Comparison of ENCODE assay signal across 1 cellular context in the genomic region with DNA sequence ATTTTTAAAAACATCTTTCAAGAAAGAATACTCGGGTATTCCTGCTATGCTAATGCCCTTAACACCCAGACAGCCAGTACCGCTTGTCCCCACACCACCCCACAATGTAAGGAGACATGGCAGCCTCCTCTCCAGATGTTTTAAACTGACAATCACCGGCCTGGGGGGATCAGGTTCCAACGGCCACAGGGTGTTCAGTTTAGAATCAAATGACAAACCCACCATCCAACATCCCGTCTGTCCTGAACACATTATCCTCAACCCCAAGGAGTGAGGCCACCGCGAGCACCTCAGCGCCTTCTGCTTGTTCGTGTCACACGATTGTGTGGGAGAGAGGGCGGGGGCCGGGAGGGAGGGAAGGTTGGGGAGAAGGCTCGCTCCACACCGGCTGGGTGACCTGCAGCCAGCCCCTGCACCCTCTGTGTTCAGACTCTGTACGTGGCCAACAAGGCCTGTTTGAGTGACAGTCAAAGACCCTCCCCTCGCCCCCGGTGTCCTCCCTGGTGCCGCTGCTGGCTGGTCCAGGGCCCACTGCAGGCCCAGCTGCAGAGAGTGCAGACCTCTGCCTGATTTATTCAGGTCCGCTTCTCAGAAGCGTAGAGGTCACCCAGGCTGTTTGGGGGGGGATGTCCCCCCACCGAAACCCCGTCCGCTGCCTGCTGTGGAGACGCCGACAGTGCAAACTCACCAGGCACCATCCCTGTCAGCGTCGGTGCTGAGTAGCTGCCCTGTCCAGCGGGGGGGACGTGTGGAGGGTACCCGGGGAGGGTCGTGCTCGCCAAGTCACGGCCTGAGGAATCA.
TF ChIP-seq lines count a peak whose summit lies in the region.

No MANE protein-coding gene starts in this region.

TF ChIP-seq in GM23338, 12 proteins besides CTCF, POLR2A, EP300 and RAD21 (continued from another document):
- TF ChIP-seq, protein P1, sequence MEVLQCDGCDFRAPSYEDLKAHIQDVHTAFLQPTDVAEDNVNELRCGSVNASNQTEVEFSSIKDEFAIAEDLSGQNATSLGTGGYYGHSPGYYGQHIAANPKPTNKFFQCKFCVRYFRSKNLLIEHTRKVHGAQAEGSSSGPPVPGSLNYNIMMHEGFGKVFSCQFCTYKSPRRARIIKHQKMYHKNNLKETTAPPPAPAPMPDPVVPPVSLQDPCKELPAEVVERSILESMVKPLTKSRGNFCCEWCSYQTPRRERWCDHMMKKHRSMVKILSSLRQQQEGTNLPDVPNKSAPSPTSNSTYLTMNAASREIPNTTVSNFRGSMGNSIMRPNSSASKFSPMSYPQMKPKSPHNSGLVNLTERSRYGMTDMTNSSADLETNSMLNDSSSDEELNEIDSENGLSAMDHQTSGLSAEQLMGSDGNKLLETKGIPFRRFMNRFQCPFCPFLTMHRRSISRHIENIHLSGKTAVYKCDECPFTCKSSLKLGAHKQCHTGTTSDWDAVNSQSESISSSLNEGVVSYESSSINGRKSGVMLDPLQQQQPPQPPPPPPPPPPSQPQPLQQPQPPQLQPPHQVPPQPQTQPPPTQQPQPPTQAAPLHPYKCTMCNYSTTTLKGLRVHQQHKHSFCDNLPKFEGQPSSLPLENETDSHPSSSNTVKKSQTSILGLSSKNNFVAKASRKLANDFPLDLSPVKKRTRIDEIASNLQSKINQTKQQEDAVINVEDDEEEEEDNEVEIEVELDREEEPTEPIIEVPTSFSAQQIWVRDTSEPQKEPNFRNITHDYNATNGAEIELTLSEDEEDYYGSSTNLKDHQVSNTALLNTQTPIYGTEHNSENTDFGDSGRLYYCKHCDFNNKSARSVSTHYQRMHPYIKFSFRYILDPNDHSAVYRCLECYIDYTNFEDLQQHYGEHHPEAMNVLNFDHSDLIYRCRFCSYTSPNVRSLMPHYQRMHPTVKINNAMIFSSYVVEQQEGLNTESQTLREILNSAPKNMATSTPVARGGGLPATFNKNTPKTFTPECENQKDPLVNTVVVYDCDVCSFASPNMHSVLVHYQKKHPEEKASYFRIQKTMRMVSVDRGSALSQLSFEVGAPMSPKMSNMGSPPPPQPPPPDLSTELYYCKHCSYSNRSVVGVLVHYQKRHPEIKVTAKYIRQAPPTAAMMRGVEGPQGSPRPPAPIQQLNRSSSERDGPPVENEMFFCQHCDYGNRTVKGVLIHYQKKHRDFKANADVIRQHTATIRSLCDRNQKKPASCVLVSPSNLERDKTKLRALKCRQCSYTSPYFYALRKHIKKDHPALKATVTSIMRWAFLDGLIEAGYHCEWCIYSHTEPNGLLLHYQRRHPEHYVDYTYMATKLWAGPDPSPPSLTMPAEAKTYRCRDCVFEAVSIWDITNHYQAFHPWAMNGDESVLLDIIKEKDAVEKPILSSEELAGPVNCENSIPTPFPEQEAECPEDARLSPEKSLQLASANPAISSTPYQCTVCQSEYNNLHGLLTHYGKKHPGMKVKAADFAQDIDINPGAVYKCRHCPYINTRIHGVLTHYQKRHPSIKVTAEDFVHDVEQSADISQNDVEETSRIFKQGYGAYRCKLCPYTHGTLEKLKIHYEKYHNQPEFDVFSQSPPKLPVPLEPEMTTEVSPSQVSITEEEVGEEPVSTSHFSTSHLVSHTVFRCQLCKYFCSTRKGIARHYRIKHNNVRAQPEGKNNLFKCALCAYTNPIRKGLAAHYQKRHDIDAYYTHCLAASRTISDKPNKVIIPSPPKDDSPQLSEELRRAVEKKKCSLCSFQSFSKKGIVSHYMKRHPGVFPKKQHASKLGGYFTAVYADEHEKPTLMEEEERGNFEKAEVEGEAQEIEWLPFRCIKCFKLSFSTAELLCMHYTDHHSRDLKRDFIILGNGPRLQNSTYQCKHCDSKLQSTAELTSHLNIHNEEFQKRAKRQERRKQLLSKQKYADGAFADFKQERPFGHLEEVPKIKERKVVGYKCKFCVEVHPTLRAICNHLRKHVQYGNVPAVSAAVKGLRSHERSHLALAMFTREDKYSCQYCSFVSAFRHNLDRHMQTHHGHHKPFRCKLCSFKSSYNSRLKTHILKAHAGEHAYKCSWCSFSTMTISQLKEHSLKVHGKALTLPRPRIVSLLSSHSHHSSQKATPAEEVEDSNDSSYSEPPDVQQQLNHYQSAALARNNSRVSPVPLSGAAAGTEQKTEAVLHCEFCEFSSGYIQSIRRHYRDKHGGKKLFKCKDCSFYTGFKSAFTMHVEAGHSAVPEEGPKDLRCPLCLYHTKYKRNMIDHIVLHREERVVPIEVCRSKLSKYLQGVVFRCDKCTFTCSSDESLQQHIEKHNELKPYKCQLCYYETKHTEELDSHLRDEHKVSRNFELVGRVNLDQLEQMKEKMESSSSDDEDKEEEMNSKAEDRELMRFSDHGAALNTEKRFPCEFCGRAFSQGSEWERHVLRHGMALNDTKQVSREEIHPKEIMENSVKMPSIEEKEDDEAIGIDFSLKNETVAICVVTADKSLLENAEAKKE (CRISPR knock-in tag; IDR thresholded peaks at IDR 0.05) = no peak
- TF ChIP-seq NANOG (IDR thresholded peaks at IDR 0.05; ENCODE audit: borderline replicate concordance) (no peak), ZNF331 (CRISPR knock-in tag; IDR thresholded peaks at IDR 0.05; ENCODE audit: low read depth) (no peak), EZH2phosphoT487 (IDR thresholded peaks at IDR 0.05; ENCODE audit: unreplicated experiment) (no peak), ZNF114 (CRISPR knock-in tag; IDR thresholded peaks at IDR 0.05) (no peak), CREB1 (CRISPR knock-in tag; IDR thresholded peaks at IDR 0.05; ENCODE audit: low read depth) (no peak)
- TF ChIP-seq, protein P2, sequence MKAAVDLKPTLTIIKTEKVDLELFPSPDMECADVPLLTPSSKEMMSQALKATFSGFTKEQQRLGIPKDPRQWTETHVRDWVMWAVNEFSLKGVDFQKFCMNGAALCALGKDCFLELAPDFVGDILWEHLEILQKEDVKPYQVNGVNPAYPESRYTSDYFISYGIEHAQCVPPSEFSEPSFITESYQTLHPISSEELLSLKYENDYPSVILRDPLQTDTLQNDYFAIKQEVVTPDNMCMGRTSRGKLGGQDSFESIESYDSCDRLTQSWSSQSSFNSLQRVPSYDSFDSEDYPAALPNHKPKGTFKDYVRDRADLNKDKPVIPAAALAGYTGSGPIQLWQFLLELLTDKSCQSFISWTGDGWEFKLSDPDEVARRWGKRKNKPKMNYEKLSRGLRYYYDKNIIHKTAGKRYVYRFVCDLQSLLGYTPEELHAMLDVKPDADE (IDR thresholded peaks at IDR 0.05) = no peak
